Comparison of ENCODE assay signal across 10 cellular contexts in genomic region chr1:207925210-207925609, GRCh38. TPM values are rescaled to one million over a fixed set of nuclear protein-coding genes. Genes with fewer than 3 reads are reported as not detected.
DNase-seq lines count a peak whose midpoint lies in the region; ATAC-seq, FAIRE-seq and TF ChIP-seq lines count a peak whose summit lies in the region.
"Had no signal": no experiment of that assay in that cellular context is flagged by ENCODE, and none has a peak within 500 bp of the region (broad histone marks: within the 10 kb centered on the region; RNA-seq: fewer than 3 reads in every experiment).

No MANE protein-coding gene starts in this region.

- H3K4me3 Mint-ChIP-seq in osteocyte (ENCODE audit: unreplicated experiment), result no peak overlapping the region

- FAIRE-seq in D721Med (lab: Jason Lieb, UNC), result no peak

- H3K4me2 ChIP-seq in fibroblast of lung (ENCODE audit: extremely low read depth, insufficient read depth, low read length), result peak overlapping the region; percentile 39

- no peaks in the 10 kb centered on the region for H3K36me3 Mint-ChIP-seq in osteocyte (ENCODE audit: unreplicated experiment)

- peaks cover 5% of the 10 kb centered on the region for H3K9me3 Mint-ChIP-seq in osteocyte (ENCODE audit: unreplicated experiment)

- H3K4me3 ChIP-seq in fibroblast of lung (replicated peaks in 1 of 4; ENCODE audit: control extremely low read depth in 1 of 4, insufficient read depth in 1 of 4, low read depth in 3 of 4, low read length in 4 of 4), result no peak overlapping the region

- peak overlapping the region; percentile 28 for H2AFZ ChIP-seq in fibroblast of lung (ENCODE audit: low read length)

- peak; percentile 57 for DNase-seq in DMS53 (lab: John Stamatoyannopoulos, UW)
- DNase-seq in NCI-H69 (lab: John Stamatoyannopoulos, UW), result peak; percentile 47
- peak; percentile 13 to 21 for DNase-seq in fibroblast of lung (ENCODE audit: low read depth in 2 of 2)
- no peak for DNase-seq in osteocyte (ENCODE audit: extremely low spot score, unreplicated experiment)
- no peak for DNase-seq in D721Med (ENCODE audit: insufficient read length, low spot score)
- DNase-seq in activated CD4-positive, alpha-beta T cell treated with anti-CD3 and anti-CD28 coated beads, Interleukin-2, amount 50 U/mL, for 1 hour, result no peak
- no peak for DNase-seq in HPDE6-E6E7 (ENCODE audit: extremely low spot score)

- no peaks in the 10 kb centered on the region for H3K9me3 ChIP-seq in fibroblast of lung (ENCODE audit: control insufficient read depth, insufficient read depth, low read depth, low read length)

- TF ChIP-seq CTCF in fibroblast of lung (conservative IDR thresholded peaks at IDR 0.05 in 1 of 2, IDR thresholded peaks at IDR 0.05 in 1 of 2; ENCODE audit: low read depth in 1 of 2, low read length in 2 of 2) (no peak), osteocyte (IDR thresholded peaks at IDR 0.05) (no peak), D721Med (IDR thresholded peaks at IDR 0.05; ENCODE audit: insufficient read depth, missing control alignments) (no peak)

- H3K36me3 ChIP-seq in fibroblast of lung (ENCODE audit: control insufficient read depth, insufficient read depth, low read length), result no peaks in the 10 kb centered on the region

- H3K27ac Mint-ChIP-seq in osteocyte (ENCODE audit: unreplicated experiment), result peak overlapping the region; percentile 81

- peaks cover 8% of the 10 kb centered on the region for H3K4me1 Mint-ChIP-seq in osteocyte (ENCODE audit: unreplicated experiment)

- ATAC-seq in GM21737 (IDR thresholded peaks at IDR 0.05; ENCODE audit: unreplicated experiment), result no peak

- no peaks in the 10 kb centered on the region for H4K20me1 ChIP-seq in fibroblast of lung (ENCODE audit: control insufficient read depth, extremely low read depth, insufficient read depth, low read length)

- no peaks in the 10 kb centered on the region for H3K4me1 ChIP-seq in fibroblast of lung (ENCODE audit: control insufficient read depth, extremely low read depth, insufficient read depth, low read length)

- H3K9ac ChIP-seq in fibroblast of lung (ENCODE audit: insufficient read depth, low read length), result no peak overlapping the region

- no peak overlapping the region for H3K27ac ChIP-seq in fibroblast of lung (ENCODE audit: insufficient read depth, low read length)

- peaks cover 17% of the 10 kb centered on the region for H3K27me3 Mint-ChIP-seq in osteocyte (ENCODE audit: unreplicated experiment)

- H3K79me2 ChIP-seq in fibroblast of lung (ENCODE audit: control insufficient read depth, insufficient read depth, low read length), result no peaks in the 10 kb centered on the region

- H3K27me3 ChIP-seq in fibroblast of lung (ENCODE audit: control insufficient read depth, insufficient read depth, low read length), result no peaks in the 10 kb centered on the region

RNA-seq across cellular contexts. Expression of gene CD34, which starts 14.3 kb away (rescaled TPM):
- total RNA-seq in fibroblast of lung (under 0.01 and 0.26 TPM in 2 replicates), osteocyte (not detected in 2 replicates)
- 0.51 and 0.72 TPM in 2 replicates for polyA plus RNA-seq in fibroblast of lung
- 0.33 and 0.53 TPM in 2 replicates for polyA plus RNA-seq in fibroblast of lung (2012)
- polyA minus RNA-seq in fibroblast of lung (ENCODE audit: low replicate concordance), result 0.33 TPM in 1 of 2 replicates, not detected in the other
- total RNA-seq: HT-29 had no signal
- polyA plus RNA-seq: neural cell had no signal

Comparison
In these comparisons a context has a peak if more than half of its experiments do, and no peak if none do; other contexts are left out.
1. DNase-seq: peak in DMS53 (single experiment), NCI-H69 (single experiment) and fibroblast of lung (2 of 2); none in osteocyte (single experiment), D721Med (single experiment), activated CD4-positive, alpha-beta T cell treated with anti-CD3 and anti-CD28 coated beads, Interleukin-2, amount 50 U/mL, for 1 hour (single experiment) and HPDE6-E6E7 (single experiment).